Comparison of ENCODE assay signal across 10 cellular contexts in genomic region chr5:73450672-73451217, GRCh38. TPM values are rescaled to one million over a fixed set of nuclear protein-coding genes. Genes with fewer than 3 reads are reported as not detected.
DNase-seq lines count a peak whose midpoint lies in the region; ATAC-seq, FAIRE-seq and TF ChIP-seq lines count a peak whose summit lies in the region.
"Had no signal": no experiment of that assay in that cellular context is flagged by ENCODE, and none has a peak within 500 bp of the region (broad histone marks: within the 10 kb centered on the region; RNA-seq: fewer than 3 reads in every experiment).

No MANE protein-coding gene starts in this region.

- FAIRE-seq in endothelial cell of umbilical vein (lab: Jason Lieb, UNC): no peak

- intact Hi-C loops in endothelial cell of umbilical vein (cut with micrococcal nuclease): loop anchor here (1.0 to 5.0 kb wide), 4 partner anchors 150 to 493 kb away; partner anchors contain the start of gene FCHO2

- H3K36me3 Mint-ChIP-seq in nephron (ENCODE audit: low read depth): peaks cover under 1% of the 10 kb centered on the region

- H3K9ac ChIP-seq in endothelial cell of umbilical vein (replicated peaks; ENCODE audit: extremely low read depth, insufficient read depth, low read length): no peak overlapping the region

- H3K79me2 ChIP-seq in endothelial cell of umbilical vein (ENCODE audit: control insufficient read depth, insufficient read depth, low read length): no peaks in the 10 kb centered on the region

- H3K36me3 ChIP-seq in endothelial cell of umbilical vein (ENCODE audit: control insufficient read depth in 2 of 2, extremely low read depth in 1 of 2, insufficient read depth in 2 of 2, low read length in 2 of 2): no peaks in the 10 kb centered on the region

- H4K20me1 ChIP-seq in endothelial cell of umbilical vein (replicated peaks; ENCODE audit: control insufficient read depth, extremely low read depth, insufficient read depth, low read length): no peaks in the 10 kb centered on the region

- peak overlapping the region; percentile 68 to 80 (median 69) for H3K4me3 Mint-ChIP-seq in nephron

- no peak overlapping the region for H3K27ac Mint-ChIP-seq in nephron

- CTCF ChIA-PET in endothelial cell of umbilical vein (lab: Charles Lee): interaction anchor here (0.7 to 5.4 kb wide), 49 partner anchors 8 to 495 kb away, joined by 3 to 277 read pairs (median 6); partner anchors contain the start of genes BTF3 and FCHO2

- H2AFZ ChIP-seq in endothelial cell of umbilical vein (ENCODE audit: low read depth, low read length): no peak overlapping the region

- H3K9me1 ChIP-seq in endothelial cell of umbilical vein (replicated peaks; ENCODE audit: control insufficient read depth, extremely low read depth, insufficient read depth, low read length): no peaks in the 10 kb centered on the region

- TF ChIP-seq CTCF in endothelial cell of umbilical vein (IDR thresholded peaks at IDR 0.05; ENCODE audit: extremely low read depth in 1 of 2, insufficient read depth in 1 of 2, low read depth in 1 of 2, low read length in 2 of 2): no peak
- TF ChIP-seq CTCF in nephron (IDR thresholded peaks at IDR 0.05; ENCODE audit: unreplicated experiment in 3 of 3): no peak

- H3K4me2 ChIP-seq in endothelial cell of umbilical vein (ENCODE audit: insufficient read depth, low read length): no peak overlapping the region

- POLR2A ChIA-PET in endothelial cell of umbilical vein (lab: Charles Lee): interaction anchor here (1.0 kb wide), 1 partner anchor 234 kb away, joined by 3 read pairs; no protein-coding TSS in a partner anchor

- dilution Hi-C loops in endothelial cell of umbilical vein (cut with MboI; ENCODE audit: extremely low pct_ligation_motif_present, low sequenced_read_pairs): no loop called here

- no peak for TF ChIP-seq POLR2A in endothelial cell of umbilical vein (IDR thresholded peaks at IDR 0.05; ENCODE audit: low read depth, low read length)

- BruUV-seq in endothelial cell of umbilical vein (replicated peaks; lab: Mats Ljungman, UMichigan): no TSS peak

- peaks cover 7% of the 10 kb centered on the region for H3K4me1 ChIP-seq in endothelial cell of umbilical vein (ENCODE audit: control insufficient read depth, extremely low read depth, insufficient read depth, low read length)

- no peak overlapping the region for H3K4me3 ChIP-seq in endothelial cell of umbilical vein (replicated peaks in 1 of 3; ENCODE audit: insufficient read depth in 1 of 3, low read depth in 1 of 3, low read length in 3 of 3)

- peaks cover 62 to 85% of the 10 kb centered on the region in 2 experiments for H3K27me3 ChIP-seq in endothelial cell of umbilical vein (ENCODE audit: control insufficient read depth in 2 of 2, insufficient read depth in 2 of 2, low read length in 2 of 2)

- no peaks in the 10 kb centered on the region for H3K9me3 Mint-ChIP-seq in nephron
- H3K9me3 Mint-ChIP-seq: activated naive CD4-positive, alpha-beta T cell treated with anti-CD3 and anti-CD28 coated beads, Interleukin-2, amount 50 U/mL, for 72 hours had no signal

- no peak for ATAC-seq in HG03196 (IDR thresholded peaks at IDR 0.05; ENCODE audit: unreplicated experiment)
- ATAC-seq in GM19324 (IDR thresholded peaks at IDR 0.05; ENCODE audit: low FRiP score, unreplicated experiment): no peak

- H3K9me3 ChIP-seq in endothelial cell of umbilical vein (replicated peaks; ENCODE audit: control insufficient read depth, insufficient read depth, low read length): no peaks in the 10 kb centered on the region

- H3K27me3 Mint-ChIP-seq in nephron (ENCODE audit: low read depth): peaks cover 92% of the 10 kb centered on the region

- peak; percentile 56 for DNase-seq in DMS114 treated with DMSO at 0.1 percent for 48 hours (lab: John Stamatoyannopoulos, UW; ENCODE audit: unreplicated experiment)
- peak; percentile 6 for DNase-seq in NAMALWA (ENCODE audit: low spot score)
- DNase-seq in endothelial cell of umbilical vein (ENCODE audit: low read depth, low spot score): peak; percentile 33
- DNase-seq in effector CD8-positive, alpha-beta T cell (lab: John Stamatoyannopoulos, UW): no peak
- DNase-seq in SK-N-DZ (ENCODE audit: low spot score): no peak
- DNase-seq: SHP77 treated with DMSO at 0.1 percent for 48 hours had no signal

- peaks cover 16% of the 10 kb centered on the region for H3K4me1 Mint-ChIP-seq in nephron

- H3K27ac ChIP-seq in endothelial cell of umbilical vein (ENCODE audit: insufficient read depth, low read depth, low read length): no peak overlapping the region

TF ChIP-seq in endothelial cell of umbilical vein, 7 proteins besides CTCF, POLR2A, EP300 and RAD21:
- TF ChIP-seq EZH2 (IDR thresholded peaks at IDR 0.05; ENCODE audit: borderline replicate concordance, low read depth, low read length, severe bottlenecking) (peak; percentile 93), MAX (IDR thresholded peaks at IDR 0.05; ENCODE audit: insufficient read depth, insufficient read length) (no peak)

RNA-seq across cellular contexts. Expression of gene FOXD1, which starts 2.2 kb away (rescaled TPM):
- total RNA-seq in endothelial cell of umbilical vein: 0.14 and 0.20 TPM in 2 replicates
- polyA plus RNA-seq in endothelial cell of umbilical vein: 0.06 TPM in 1 of 2 replicates, not detected in the other
- polyA plus RNA-seq in endothelial cell of umbilical vein (2011; cell fraction: cytosol; rRNA removed): not detected in 2 replicates
- polyA plus RNA-seq in endothelial cell of umbilical vein (2011; cell fraction: nucleus; rRNA removed): not detected in 2 replicates
- not detected in 2 replicates for polyA plus RNA-seq in endothelial cell of umbilical vein (2012)
- polyA minus RNA-seq in endothelial cell of umbilical vein: not detected in 2 replicates
- polyA minus RNA-seq in endothelial cell of umbilical vein (2011; cell fraction: cytosol; rRNA and poly(A)+ RNA removed): not detected
- polyA minus RNA-seq in endothelial cell of umbilical vein (2011; cell fraction: nucleus; rRNA and poly(A)+ RNA removed): not detected in 2 replicates
- 0.93 and 1.1 TPM in 2 replicates for polyA plus RNA-seq in SK-N-DZ (2014; cell fraction: cytosol; rRNA removed)
- polyA plus RNA-seq in SK-N-DZ (2014; cell fraction: nucleus; rRNA removed): 0.24 and 1.2 TPM in 2 replicates

RNA-seq across cellular contexts. Expression of gene BTF3, which starts 47.5 kb away (rescaled TPM):
- total RNA-seq in endothelial cell of umbilical vein: 632 and 637 TPM in 2 replicates
- 220 and 325 TPM in 2 replicates for polyA plus RNA-seq in endothelial cell of umbilical vein
- polyA plus RNA-seq in endothelial cell of umbilical vein (2011; cell fraction: cytosol; rRNA removed): 503 and 568 TPM in 2 replicates
- 168 and 211 TPM in 2 replicates for polyA plus RNA-seq in endothelial cell of umbilical vein (2011; cell fraction: nucleus; rRNA removed)
- polyA plus RNA-seq in endothelial cell of umbilical vein (2012): 726 and 859 TPM in 2 replicates
- 207 and 247 TPM in 2 replicates for polyA minus RNA-seq in endothelial cell of umbilical vein
- 397 TPM for polyA minus RNA-seq in endothelial cell of umbilical vein (2011; cell fraction: cytosol; rRNA and poly(A)+ RNA removed)
- 61.1 and 66.3 TPM in 2 replicates for polyA minus RNA-seq in endothelial cell of umbilical vein (2011; cell fraction: nucleus; rRNA and poly(A)+ RNA removed)
- polyA plus RNA-seq in SK-N-DZ (2014; cell fraction: cytosol; rRNA removed): 764 and 864 TPM in 2 replicates
- 413 and 580 TPM in 2 replicates for polyA plus RNA-seq in SK-N-DZ (2014; cell fraction: nucleus; rRNA removed)

Comparison
In these comparisons a context has a peak if more than half of its experiments do, and no peak if none do; other contexts are left out.
1. DNase-seq: peak in DMS114 treated with DMSO at 0.1 percent for 48 hours (single experiment), NAMALWA (single experiment) and endothelial cell of umbilical vein (single experiment); none in effector CD8-positive, alpha-beta T cell (single experiment) and SK-N-DZ (single experiment).